In genomic region chr13:111145506-111145905, GRCh38 we compare ENCODE assay signal across 21 cellular contexts.
"Had no signal": no experiment of that assay in that cellular context is flagged by ENCODE, and none has a peak within 500 bp of the region (broad histone marks: within the 10 kb centered on the region; RNA-seq: fewer than 3 reads in every experiment).

No MANE protein-coding gene starts in this region.

- H3K27me3 ChIP-seq: adrenal gland had no signal

- H3K4me1 ChIP-seq: adrenal gland had no signal

- H3K36me3 ChIP-seq: adrenal gland, cardiac muscle cell, WERI-Rb-1 had no signal

- H3K9me3 ChIP-seq: adrenal gland had no signal

- DNase-seq: activated CD4-positive, alpha-beta memory T cell treated with anti-CD3 and anti-CD28 coated beads for 36 hours; activated CD4-positive, alpha-beta T cell treated with anti-CD3 and anti-CD28 coated beads for 48 hours; activated CD8-positive, alpha-beta memory T cell treated with anti-CD3 and anti-CD28 coated beads, Interleukin-2, amount 50 U/mL, for 4 hours; activated effector memory CD4-positive, alpha-beta T cell treated with anti-CD3 and anti-CD28 coated beads, Interleukin-2, amount 50 U/mL, for 16 hours; activated naive CD4-positive, alpha-beta T cell treated with anti-CD3 and anti-CD28 coated beads for 36 hours; activated naive CD8-positive, alpha-beta T cell treated with anti-CD3 and anti-CD28 coated beads for 36 hours; activated T-cell treated with anti-CD3 and anti-CD28 coated beads, Interleukin-2, amount 50 U/mL, for 1 hour; adrenal gland; aorta; head of caudate nucleus; mesendoderm; natural killer cell; stimulated activated CD4-positive, alpha-beta T cell treated with anti-CD3 and anti-CD28 coated beads, Interleukin-2, amount 100 ng/mL, for 48 hours; stimulated activated naive CD4-positive, alpha-beta T cell treated with Interleukin-2 at 50 U/mL for 16 hours; T-helper 9 cell; trophoblast cell; WERI-Rb-1 had no signal

- ATAC-seq: activated CD4-positive, CD25-positive, alpha-beta regulatory T cell treated with anti-CD3 and anti-CD28 coated beads, Interleukin-2, amount 50 U/mL, for 24 hours; left lobe of liver; natural killer cell had no signal

- H3K27ac ChIP-seq: adrenal gland, cardiac muscle cell, WERI-Rb-1 had no signal

- H3K4me3 ChIP-seq: adrenal gland, cardiac muscle cell, lung had no signal
